In the genomic region with DNA sequence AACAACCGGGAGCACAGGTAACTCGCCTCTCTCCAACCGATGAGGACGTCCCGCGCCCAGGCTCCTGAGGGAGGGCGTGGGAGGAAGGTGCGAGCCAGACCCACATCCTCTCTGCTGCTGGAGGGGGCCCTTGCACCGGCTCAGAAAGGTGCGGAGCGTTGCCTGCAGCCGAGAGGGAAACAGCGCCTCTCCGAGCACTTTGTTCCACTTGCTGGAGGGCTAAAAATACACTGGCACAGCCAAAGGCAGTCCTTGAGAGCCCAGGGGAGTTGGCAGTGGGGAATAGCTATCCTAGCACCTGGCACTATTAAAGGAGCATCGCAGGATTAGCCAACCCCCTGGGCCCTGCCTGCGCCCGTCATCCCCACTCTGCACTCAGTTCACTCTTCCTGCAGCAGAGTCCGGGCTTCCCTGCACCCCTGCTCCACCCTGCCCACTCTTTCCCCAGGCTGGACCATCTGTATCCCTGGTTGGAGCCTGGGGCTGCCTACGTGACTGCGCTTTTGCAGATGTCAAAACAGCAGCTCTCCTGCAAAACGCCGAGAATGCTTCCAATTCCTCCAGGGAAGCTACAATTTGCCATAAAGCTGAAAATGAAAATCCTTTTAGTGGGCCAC, we compare ENCODE assay signal across 9 cellular contexts.
DNase-seq lines count a peak whose midpoint lies in the region; ATAC-seq and TF ChIP-seq lines count a peak whose summit lies in the region.
"Had no signal": no experiment of that assay in that cellular context is flagged by ENCODE, and none has a peak within 500 bp of the region (broad histone marks: within the 10 kb centered on the region; RNA-seq: fewer than 3 reads in every experiment).

No MANE protein-coding gene starts in this region.

- TF ChIP-seq CTCF in lower lobe of right lung (IDR thresholded peaks at IDR 0.05): no peak

- no peaks in the 10 kb centered on the region for H3K9me3 ChIP-seq in lower lobe of right lung

- H3K36me3 ChIP-seq in lower lobe of right lung: no peaks in the 10 kb centered on the region

- no peaks in the 10 kb centered on the region for H3K27me3 ChIP-seq in lower lobe of right lung (ENCODE audit: low read depth)

- in situ Hi-C loops in G401 (cut with HindIII; ENCODE audit: low sequenced_read_pairs): no loop called here

- peak overlapping the region; percentile 36 for H3K27ac ChIP-seq in lower lobe of right lung
- H3K27ac ChIP-seq: RWPE1 had no signal

- DNase-seq in G401 (ENCODE audit: low spot score) (peak; percentile 84), T-helper 9 cell (peak; percentile 9), lower lobe of right lung (no peak), nucleus accumbens (lab: John Stamatoyannopoulos, UW) (no peak)

- H3K4me3 ChIP-seq in lower lobe of right lung: no peak overlapping the region

- intact Hi-C loops in lower lobe of right lung (cut with DNase I): no loop called here

- peak; percentile 27 for ATAC-seq in GM21529 (IDR thresholded peaks at IDR 0.05; ENCODE audit: unreplicated experiment)
- peak; percentile 61 to 74 for ATAC-seq in lower lobe of right lung
- no peak for ATAC-seq in HG03045 (IDR thresholded peaks at IDR 0.05; ENCODE audit: unreplicated experiment)
- no peak for ATAC-seq in GM18502 (IDR thresholded peaks at IDR 0.05; ENCODE audit: poor library complexity, unreplicated experiment)
- ATAC-seq in GM18519 (IDR thresholded peaks at IDR 0.05; ENCODE audit: low FRiP score, unreplicated experiment): no peak

- peaks cover 17% of the 10 kb centered on the region for H3K4me1 ChIP-seq in lower lobe of right lung

Comparison
In these comparisons a context has a peak if more than half of its experiments do, and no peak if none do; other contexts are left out.
1. DNase-seq: peak in G401 (single experiment) and T-helper 9 cell (single experiment); none in lower lobe of right lung (single experiment) and nucleus accumbens (0 of 56).
2. ATAC-seq: peak in GM21529 (single experiment) and lower lobe of right lung (2 of 2); none in HG03045 (single experiment), GM18502 (single experiment) and GM18519 (single experiment).